Comparison of ENCODE assay signal across 1 cellular context in genomic region chr5:11903614-11904269, GRCh38.
A peak's percentile ranks its signal among the peaks of the same experiment; 100 is the strongest.
TF ChIP-seq lines count a peak whose summit lies in the region.

No MANE protein-coding gene starts in this region.

TF ChIP-seq in WTC11, 78 proteins besides CTCF, POLR2A, EP300 and RAD21 (continued from another document):
- TF ChIP-seq MYBL2 (CRISPR knock-in tag; IDR thresholded peaks at IDR 0.05) (0 out of 2 replicates have a peak, but pooled peaks have one; percentile 30), HMGXB4 (CRISPR knock-in tag; IDR thresholded peaks at IDR 0.05) (peak; percentile 88), ZNF263 (CRISPR knock-in tag; IDR thresholded peaks at IDR 0.05; ENCODE audit: low read depth) (peak; percentile 92)
